Comparison of ENCODE assay signal across 10 cellular contexts in genomic region chr2:178514664-178515063, GRCh38. TPM values are rescaled to one million over a fixed set of nuclear protein-coding genes. Genes with fewer than 3 reads are reported as not detected.
A peak's percentile ranks its signal among the peaks of the same experiment; 100 is the strongest.
DNase-seq lines count a peak whose midpoint lies in the region; ATAC-seq and TF ChIP-seq lines count a peak whose summit lies in the region.
"Had no signal": no experiment of that assay in that cellular context is flagged by ENCODE, and none has a peak within 500 bp of the region (broad histone marks: within the 10 kb centered on the region; RNA-seq: fewer than 3 reads in every experiment).

No MANE protein-coding gene starts in this region.

- H3K9me2 ChIP-seq in GM23248 (ENCODE audit: insufficient read depth) = no peaks in the 10 kb centered on the region

- H3K4me2 ChIP-seq in GM23248 (ENCODE audit: unreplicated experiment) (peak overlapping the region; percentile 22), fibroblast of lung (ENCODE audit: extremely low read depth, insufficient read depth, low read length) (no peak overlapping the region)

- H3K4me3 Mint-ChIP-seq in T-helper 1 cell treated with Interleukin-12 subunit alpha and Interleukin-12 subunit beta and Interleukin-4 antibody, amounts not matched to agents 30 μg/mL and 1 μg/mL, for 36 hours = peak overlapping the region; percentile 25

- peaks cover 26% of the 10 kb centered on the region for H3K4me1 ChIP-seq in GM23248 (ENCODE audit: insufficient read depth)
- H3K4me1 ChIP-seq in fibroblast of lung (ENCODE audit: control insufficient read depth, extremely low read depth, insufficient read depth, low read length) = no peaks in the 10 kb centered on the region

- H3K27me3 Mint-ChIP-seq in T-helper 1 cell treated with Interleukin-12 subunit alpha and Interleukin-12 subunit beta and Interleukin-4 antibody, amounts not matched to agents 30 μg/mL and 1 μg/mL, for 36 hours (ENCODE audit: low read depth) = no peaks in the 10 kb centered on the region

- peak overlapping the region; percentile 1 for H3K27ac Mint-ChIP-seq in T-helper 1 cell treated with Interleukin-12 subunit alpha and Interleukin-12 subunit beta and Interleukin-4 antibody, amounts not matched to agents 30 μg/mL and 1 μg/mL, for 36 hours

- H4K20me1 ChIP-seq in GM23248 (ENCODE audit: insufficient read depth) (no peaks in the 10 kb centered on the region), fibroblast of lung (ENCODE audit: control insufficient read depth, extremely low read depth, insufficient read depth, low read length) (no peaks in the 10 kb centered on the region)

- 0 to 5% methylated on average over 2 of the region's 2 CpGs for WGBS in GM23248 (ENCODE audit: low coverage in 1 of 2, low lambda C conversion rate in 2 of 2, missing lambda C conversion rate in 2 of 2), 2 experiments

- no peaks in the 10 kb centered on the region for H3K79me2 ChIP-seq in GM23248 (ENCODE audit: insufficient read depth)
- H3K79me2 ChIP-seq in fibroblast of lung (ENCODE audit: control insufficient read depth, insufficient read depth, low read length) = no peaks in the 10 kb centered on the region

- ATAC-seq in GM19397 (IDR thresholded peaks at IDR 0.05; ENCODE audit: unreplicated experiment) (no peak), omental fat pad (ENCODE audit: low FRiP score) (no peak)

- no peaks in the 10 kb centered on the region for H3K9me3 Mint-ChIP-seq in T-helper 1 cell treated with Interleukin-12 subunit alpha and Interleukin-12 subunit beta and Interleukin-4 antibody, amounts not matched to agents 30 μg/mL and 1 μg/mL, for 36 hours

- H3K36me3 ChIP-seq in GM23248 (ENCODE audit: low read depth) (no peaks in the 10 kb centered on the region), fibroblast of lung (ENCODE audit: control insufficient read depth, insufficient read depth, low read length) (peaks cover 1% of the 10 kb centered on the region)

- no peak overlapping the region for H3K9ac ChIP-seq in GM23248
- no peak overlapping the region for H3K9ac ChIP-seq in fibroblast of lung (ENCODE audit: insufficient read depth, low read length)

- H3K4me3 ChIP-seq in GM23248 (no peak overlapping the region), fibroblast of lung (replicated peaks in 1 of 4; ENCODE audit: control extremely low read depth in 1 of 4, insufficient read depth in 1 of 4, low read depth in 3 of 4, low read length in 4 of 4) (no peak overlapping the region)

- TF ChIP-seq CTCF in fibroblast of lung (conservative IDR thresholded peaks at IDR 0.05 in 1 of 2, IDR thresholded peaks at IDR 0.05 in 1 of 2; ENCODE audit: low read depth in 1 of 2, low read length in 2 of 2) = no peak
- TF ChIP-seq CTCF in omental fat pad (IDR thresholded peaks at IDR 0.05) = no peak

- H3K27me3 ChIP-seq in GM23248 (replicated peaks; ENCODE audit: insufficient read depth) (no peaks in the 10 kb centered on the region), fibroblast of lung (ENCODE audit: control insufficient read depth, insufficient read depth, low read length) (no peaks in the 10 kb centered on the region)

- H3K9me3 ChIP-seq in GM23248 (ENCODE audit: low read depth) (no peaks in the 10 kb centered on the region), fibroblast of lung (ENCODE audit: control insufficient read depth, insufficient read depth, low read depth, low read length) (no peaks in the 10 kb centered on the region)

- H3K36me3 Mint-ChIP-seq in T-helper 1 cell treated with Interleukin-12 subunit alpha and Interleukin-12 subunit beta and Interleukin-4 antibody, amounts not matched to agents 30 μg/mL and 1 μg/mL, for 36 hours (ENCODE audit: low read depth) = peaks cover 17% of the 10 kb centered on the region

- H2AFZ ChIP-seq in GM23248 (no peak overlapping the region), fibroblast of lung (ENCODE audit: low read length) (no peak overlapping the region)

- in situ Hi-C loops in GM23248 (cut with MboI) = no loop called here
- in situ Hi-C loops in G401 (cut with HindIII; ENCODE audit: low sequenced_read_pairs) = no loop called here

- peaks cover 19% of the 10 kb centered on the region for H3K4me1 Mint-ChIP-seq in T-helper 1 cell treated with Interleukin-12 subunit alpha and Interleukin-12 subunit beta and Interleukin-4 antibody, amounts not matched to agents 30 μg/mL and 1 μg/mL, for 36 hours (ENCODE audit: low read depth)

- H3F3A ChIP-seq in GM23248 (ENCODE audit: insufficient read depth) = peaks cover 36% of the 10 kb centered on the region

- peak overlapping the region; percentile 52 for H3K27ac ChIP-seq in GM23248
- H3K27ac ChIP-seq in fibroblast of lung (ENCODE audit: insufficient read depth, low read length) = no peak overlapping the region
- H3K27ac ChIP-seq: HL-60 had no signal

- DNase-seq in Daoy (ENCODE audit: low read depth) (peak; percentile 79), GM23248 (peak; percentile 80), fibroblast of lung (ENCODE audit: low read depth in 2 of 2) (peak; percentile 31 to 85), G401 (ENCODE audit: low spot score) (no peak), omental fat pad (ENCODE audit: low spot score) (no peak), AML-193 (lab: John Stamatoyannopoulos, UW) (no peak)
- DNase-seq: effector CD4-positive, alpha-beta T cell had no signal

RNA-seq across cellular contexts. Expression of gene PLEKHA3, which starts 34.4 kb away (rescaled TPM):
- 7.9 and 11.7 TPM in 2 replicates for total RNA-seq in Daoy (2014; rRNA removed; shearing (Covaris generic))
- 5.6 and 9.4 TPM in 2 replicates for total RNA-seq in GM23248 (2014; rRNA removed; shearing (Covaris generic))
- polyA plus RNA-seq in GM23248 (2016; fragmentation: Nextera tagmentation; extraction: Ambion mirVana) (17.7 and 17.9 TPM in 2 replicates), fibroblast of lung (26.3 and 34.6 TPM in 2 replicates)
- total RNA-seq in fibroblast of lung (5.9 and 6.2 TPM in 2 replicates), omental fat pad (10 to 100 TPM in 3 of 4 donors, 1 to 10 TPM in 1; 9.4 to 13.2 (median 11.2) TPM)
- polyA plus RNA-seq in fibroblast of lung (2012) = 9.0 and 12.0 TPM in 2 replicates
- polyA minus RNA-seq in fibroblast of lung (ENCODE audit: low replicate concordance) = 2.1 and 2.4 TPM in 2 replicates
- 7.5 and 23.0 TPM in 2 replicates for total RNA-seq in G401 (2014; rRNA removed; shearing (Covaris generic))

RNA-seq across cellular contexts. Expression of gene FKBP7, which starts 36.3 kb away (rescaled TPM):
- total RNA-seq in Daoy (2014; rRNA removed; shearing (Covaris generic)) = 29.0 and 43.0 TPM in 2 replicates
- total RNA-seq in GM23248 (2014; rRNA removed; shearing (Covaris generic)) = 18.6 and 28.4 TPM in 2 replicates
- 81.1 and 81.2 TPM in 2 replicates for polyA plus RNA-seq in GM23248 (2016; fragmentation: Nextera tagmentation; extraction: Ambion mirVana)
- 47.5 and 54.3 TPM in 2 replicates for total RNA-seq in fibroblast of lung
- 46.1 and 57.7 TPM in 2 replicates for polyA plus RNA-seq in fibroblast of lung
- polyA plus RNA-seq in fibroblast of lung (2012) = 38.1 and 42.8 TPM in 2 replicates
- 2.6 and 4.1 TPM in 2 replicates for polyA minus RNA-seq in fibroblast of lung (ENCODE audit: low replicate concordance)
- total RNA-seq in G401 (2014; rRNA removed; shearing (Covaris generic)) = 11.0 and 13.5 TPM in 2 replicates
- total RNA-seq in omental fat pad = 10 to 100 TPM in 3 of 4 donors, 1 to 10 TPM in 1; 6.8 to 17.5 (median 15.3) TPM

Comparison
In these comparisons a context has a peak if more than half of its experiments do, and no peak if none do; other contexts are left out.
1. DNase-seq: peak in Daoy (single experiment), GM23248 (single experiment) and fibroblast of lung (2 of 2); none in G401 (single experiment), omental fat pad (single experiment) and AML-193 (0 of 2).